8 cellular contexts compared by ENCODE assay signal in genomic region chr19:42246143-42246868, GRCh38. TPM values are rescaled to one million over a fixed set of nuclear protein-coding genes. Genes with fewer than 3 reads are reported as not detected.
DNase-seq lines count a peak whose midpoint lies in the region; ATAC-seq and TF ChIP-seq lines count a peak whose summit lies in the region.

No MANE protein-coding gene starts in this region.

- H3K4me3 ChIP-seq in A673 (ENCODE audit: low read depth, low read length, poor library complexity, severe bottlenecking) = no peak overlapping the region
- no peak overlapping the region for H3K4me3 ChIP-seq in GM23338
- no peak overlapping the region; a peak in 1 of 4 replicates for H3K4me3 ChIP-seq in SK-N-SH (ENCODE audit: low read depth in 2 of 2, low read length in 1 of 2)
- H3K4me3 ChIP-seq in esophagus squamous epithelium = no peak overlapping the region

- ATAC-seq in GM23338 = peak; percentile 0; the same call in 2 of the 3 replicates
- no peak for ATAC-seq in natural killer cell treated with Interleukin-12 subunit alpha and Interleukin-12 subunit beta and Interleukin-15 and Interleukin-18, amount 100 ng/mL, for 72 hours
- no peak for ATAC-seq in GM19463 (IDR thresholded peaks at IDR 0.05; ENCODE audit: unreplicated experiment)
- ATAC-seq in HG03196 (IDR thresholded peaks at IDR 0.05; ENCODE audit: unreplicated experiment) = no peak

- no peak overlapping the region for H2AFZ ChIP-seq in GM23338
- no peak overlapping the region for H2AFZ ChIP-seq in SK-N-SH (ENCODE audit: low read depth)

- no peak for TF ChIP-seq EP300 in SK-N-SH (IDR thresholded peaks at IDR 0.05; ENCODE audit: borderline replicate concordance in 1 of 2, low read depth in 1 of 2, low read length in 1 of 2)

- TF ChIP-seq RAD21 in SK-N-SH (IDR thresholded peaks at IDR 0.05; ENCODE audit: low read length) = peak; percentile 65

- H3K79me2 ChIP-seq in GM23338 (replicated peaks; ENCODE audit: insufficient read depth) (peaks cover 22% of the 10 kb centered on the region), SK-N-SH (ENCODE audit: insufficient read depth) (peaks cover 49% of the 10 kb centered on the region)

- no peaks in the 10 kb centered on the region for H3K9me3 ChIP-seq in A673 (ENCODE audit: low read depth, low read length, poor library complexity, severe bottlenecking)
- H3K9me3 ChIP-seq in SK-N-SH = no peaks in the 10 kb centered on the region
- H3K9me3 ChIP-seq in esophagus squamous epithelium = no peaks in the 10 kb centered on the region

- 39% methylated on average over 9 of the region's 10 CpGs for WGBS in SK-N-SH (ENCODE audit: low lambda C conversion rate)
- 0 to 25% methylated on average over 5 to 9 of the region's 10 CpGs for WGBS in esophagus squamous epithelium, 2 donors

- peak overlapping the region; percentile 38; the same call in 1 of the 2 replicates for H3K4me2 ChIP-seq in GM23338
- peak overlapping the region; percentile 55; the same call in 1 of the 2 replicates for H3K4me2 ChIP-seq in SK-N-SH

- H3K27me3 ChIP-seq in A673 (replicated peaks; ENCODE audit: insufficient read depth, low read depth, low read length, poor library complexity) = no peaks in the 10 kb centered on the region
- H3K27me3 ChIP-seq in GM23338 (ENCODE audit: insufficient read depth) = no peaks in the 10 kb centered on the region
- no peaks in the 10 kb centered on the region for H3K27me3 ChIP-seq in SK-N-SH (ENCODE audit: insufficient read depth)
- no peaks in the 10 kb centered on the region for H3K27me3 ChIP-seq in esophagus squamous epithelium

- peaks cover 52% of the 10 kb centered on the region for H3K4me1 ChIP-seq in A673 (ENCODE audit: insufficient read depth, low read length, poor library complexity, severe bottlenecking)
- H3K4me1 ChIP-seq in GM23338 (ENCODE audit: insufficient read depth) = peaks cover 37% of the 10 kb centered on the region
- H3K4me1 ChIP-seq in SK-N-SH (ENCODE audit: control insufficient read depth in 1 of 2, insufficient read depth in 2 of 2, low read depth in 1 of 2, low read length in 1 of 2) = peaks cover 27 to 31% of the 10 kb centered on the region in 2 experiments
- H3K4me1 ChIP-seq in esophagus squamous epithelium = peaks cover 25 to 87% (median 30%) of the 10 kb centered on the region in 3 donors

- H3K4me1 Mint-ChIP-seq in GM23338 = peaks cover 35% of the 10 kb centered on the region
- H3K4me1 Mint-ChIP-seq in natural killer cell treated with Interleukin-12 subunit alpha and Interleukin-12 subunit beta and Interleukin-15 and Interleukin-18, amount 100 ng/mL, for 72 hours (ENCODE audit: low read depth in 2 of 2) = peaks cover 22 to 34% of the 10 kb centered on the region in 2 donors

- no TSS peak for BruUV-seq in A673 (replicated peaks; lab: Mats Ljungman, UMichigan)

- H3K9me2 ChIP-seq in GM23338 (ENCODE audit: insufficient read depth) (no peaks in the 10 kb centered on the region), SK-N-SH (no peaks in the 10 kb centered on the region)

- peak; percentile 85 for DNase-seq in A673 (ENCODE audit: low spot score)
- DNase-seq in GM23338 (ENCODE audit: low spot score) = peak; percentile 88
- DNase-seq in SK-N-SH = peak; percentile 74
- DNase-seq in esophagus squamous epithelium (lab: John Stamatoyannopoulos, UW) = no peak
- no peak for DNase-seq in natural killer cell treated with Interleukin-12 subunit alpha and Interleukin-12 subunit beta and Interleukin-15 and Interleukin-18, amount 100 ng/mL, for 72 hours (ENCODE audit: low spot score)
- DNase-seq in SIG-M5 (lab: John Stamatoyannopoulos, UW) = no peak

- intact Hi-C loops in A673 (cut with micrococcal nuclease; ENCODE audit: unreplicated experiment) = loop anchor here (1.0 kb wide), 2 partner anchors 33 to 79 kb away; partner anchors contain the start of gene MEGF8
- intact Hi-C loops in esophagus squamous epithelium (cut with DNase I) = loop anchor here (10.0 kb wide), 1 partner anchor 48 kb away; no protein-coding TSS in a partner anchor

- H3K36me3 ChIP-seq in A673 (ENCODE audit: insufficient read depth, low read length, poor library complexity, severe bottlenecking) (peaks cover 23% of the 10 kb centered on the region), GM23338 (ENCODE audit: insufficient read depth) (no peaks in the 10 kb centered on the region), SK-N-SH (replicated peaks in 1 of 2; ENCODE audit: control insufficient read depth in 1 of 2, insufficient read depth in 2 of 2, low read length in 1 of 2) (peaks cover 10 to 23% of the 10 kb centered on the region in 2 experiments), esophagus squamous epithelium (peaks cover 4 to 22% (median 6%) of the 10 kb centered on the region in 3 donors)

- POLR2A ChIA-PET in A673 (lab: Charles Lee; ENCODE audit: low non-redundant PET) (no interaction called here), SK-N-SH (lab: Yijun Ruan, JAX) (interaction anchor here (0.8 to 3.3 kb wide), 4 partner anchors 16 to 41 kb away, joined by 3 to 35 read pairs (median 4); no protein-coding TSS in a partner anchor)

- peaks cover 6% of the 10 kb centered on the region; the same call in 1 of the 3 replicates for H3K36me3 Mint-ChIP-seq in GM23338 (ENCODE audit: low read depth)
- no peaks in the 10 kb centered on the region for H3K36me3 Mint-ChIP-seq in natural killer cell treated with Interleukin-12 subunit alpha and Interleukin-12 subunit beta and Interleukin-15 and Interleukin-18, amount 100 ng/mL, for 72 hours

- peaks cover 5% of the 10 kb centered on the region; the same call in 1 of the 2 replicates for H4K20me1 ChIP-seq in GM23338 (replicated peaks; ENCODE audit: insufficient read depth)
- H4K20me1 ChIP-seq in SK-N-SH (ENCODE audit: insufficient read depth) = peaks cover 50% of the 10 kb centered on the region

- H3K27ac ChIP-seq in A673 (ENCODE audit: low read depth, low read length, poor library complexity, severe bottlenecking) (peak overlapping the region; percentile 82), GM23338 (ENCODE audit: low read depth) (peak overlapping the region; percentile 59; the same call in 1 of the 2 replicates), SK-N-SH (ENCODE audit: low read depth in 2 of 2, low read length in 1 of 2) (peak overlapping the region; percentile 61 to 83), esophagus squamous epithelium (peak overlapping the region in 3 of 4 donors; percentile 46 to 98 (median 62))

- TF ChIP-seq POLR2A in esophagus squamous epithelium (IDR thresholded peaks at IDR 0.05) = no peak

- H3K9ac ChIP-seq in SK-N-SH = 0 out of 2 replicates have a peak overlapping the region, but pooled peaks have one; percentile 17

- CTCF ChIA-PET in A673 (lab: Charles Lee) = interaction anchor here (0.6 to 3.3 kb wide), 5 partner anchors 9 to 47 kb away, joined by 3 to 27 read pairs (median 3); no protein-coding TSS in a partner anchor
- CTCF ChIA-PET in SK-N-SH (lab: Yijun Ruan, JAX) = interaction anchor here (0.6 to 14.8 kb wide), 12 partner anchors 10 to 138 kb away, joined by 3 to 205 read pairs (median 4); partner anchors contain the start of genes DEDD2 and ZNF526

- peak; percentile 73 for TF ChIP-seq CTCF in A673 (conservative IDR thresholded peaks at IDR 0.05; ENCODE audit: low read depth, low read length)
- peak; percentile 60 to 84 for TF ChIP-seq CTCF in GM23338 (conservative IDR thresholded peaks at IDR 0.05; ENCODE audit: low read depth in 2 of 2)
- TF ChIP-seq CTCF in SK-N-SH (IDR thresholded peaks at IDR 0.05) = peak; percentile 73
- TF ChIP-seq CTCF in esophagus squamous epithelium (IDR thresholded peaks at IDR 0.05) = peak; percentile 24 to 67 (median 53)

- no peak overlapping the region for H3K4me3 Mint-ChIP-seq in GM23338
- no peak overlapping the region for H3K4me3 Mint-ChIP-seq in natural killer cell treated with Interleukin-12 subunit alpha and Interleukin-12 subunit beta and Interleukin-15 and Interleukin-18, amount 100 ng/mL, for 72 hours

- H3F3A ChIP-seq in GM23338 (replicated peaks; ENCODE audit: low read depth) (peaks cover 13% of the 10 kb centered on the region), SK-N-SH (replicated peaks; ENCODE audit: insufficient read depth) (peaks cover 52% of the 10 kb centered on the region)

- H3K9me3 Mint-ChIP-seq in GM23338 = no peaks in the 10 kb centered on the region; the same call in 2 of the 3 replicates
- no peaks in the 10 kb centered on the region for H3K9me3 Mint-ChIP-seq in natural killer cell treated with Interleukin-12 subunit alpha and Interleukin-12 subunit beta and Interleukin-15 and Interleukin-18, amount 100 ng/mL, for 72 hours

- H3K27ac Mint-ChIP-seq in GM23338 = no peak overlapping the region
- H3K27ac Mint-ChIP-seq in natural killer cell treated with Interleukin-12 subunit alpha and Interleukin-12 subunit beta and Interleukin-15 and Interleukin-18, amount 100 ng/mL, for 72 hours = peak overlapping the region; percentile 39 to 97

- H3K27me3 Mint-ChIP-seq in GM23338 (ENCODE audit: insufficient read depth, low read depth, poor library complexity) = peaks cover 18% of the 10 kb centered on the region
- H3K27me3 Mint-ChIP-seq in natural killer cell treated with Interleukin-12 subunit alpha and Interleukin-12 subunit beta and Interleukin-15 and Interleukin-18, amount 100 ng/mL, for 72 hours = no peaks in the 10 kb centered on the region

RNA-seq across cellular contexts. Expression of gene GSK3A, which starts 3.9 kb away (rescaled TPM):
- total RNA-seq in A673 (2021) (67.8 and 70.1 TPM in 2 replicates), esophagus squamous epithelium (10 to 100 TPM; 15.9 to 29.6 (median 26.5) TPM)
- 40.7 and 47.0 TPM in 2 replicates for total RNA-seq in GM23338 (2014; rRNA removed; shearing (Covaris generic))
- polyA plus RNA-seq in GM23338 (2016; fragmentation: Nextera tagmentation; extraction: Ambion mirVana) (17.7 and 19.2 TPM in 2 replicates), SK-N-SH (2012; rRNA removed) (42.1 and 47.2 TPM in 2 replicates)
- polyA plus RNA-seq in SK-N-SH (2012; cell fraction: cytosol; rRNA removed) = 26.1 and 35.6 TPM in 2 replicates
- 27.6 and 44.6 TPM in 2 replicates for polyA plus RNA-seq in SK-N-SH (2012; cell fraction: nucleus; rRNA removed)
- 10 to 100 TPM; 51.1 to 52.8 TPM for total RNA-seq in natural killer cell treated with Interleukin-12 subunit alpha and Interleukin-12 subunit beta and Interleukin-15 and Interleukin-18, amount 100 ng/mL, for 72 hours

RNA-seq across cellular contexts. Expression of gene ERF, which starts 8.6 kb away (rescaled TPM):
- 149 and 164 TPM in 2 replicates for total RNA-seq in A673 (2021)
- total RNA-seq in GM23338 (2014; rRNA removed; shearing (Covaris generic)) = 49.0 and 49.4 TPM in 2 replicates
- polyA plus RNA-seq in GM23338 (2016; fragmentation: Nextera tagmentation; extraction: Ambion mirVana) = 29.4 and 30.4 TPM in 2 replicates
- 89.6 and 94.5 TPM in 2 replicates for polyA plus RNA-seq in SK-N-SH (2012; rRNA removed)
- polyA plus RNA-seq in SK-N-SH (2012; cell fraction: cytosol; rRNA removed) = 38.5 and 54.1 TPM in 2 replicates
- polyA plus RNA-seq in SK-N-SH (2012; cell fraction: nucleus; rRNA removed) = 101 and 184 TPM in 2 replicates
- 10 to 100 TPM; 13.3 to 32.5 (median 21.0) TPM for total RNA-seq in esophagus squamous epithelium
- 10 to 100 TPM; 29.5 to 47.8 TPM for total RNA-seq in natural killer cell treated with Interleukin-12 subunit alpha and Interleukin-12 subunit beta and Interleukin-15 and Interleukin-18, amount 100 ng/mL, for 72 hours

RNA-seq across cellular contexts. Expression of gene CIC, which starts 22.7 kb away (rescaled TPM):
- total RNA-seq in A673 (2021) (75.8 and 80.3 TPM in 2 replicates), esophagus squamous epithelium (10 to 100 TPM; 25.1 to 54.9 (median 27.9) TPM)
- 31.8 and 42.0 TPM in 2 replicates for total RNA-seq in GM23338 (2014; rRNA removed; shearing (Covaris generic))
- polyA plus RNA-seq in GM23338 (2016; fragmentation: Nextera tagmentation; extraction: Ambion mirVana) (13.2 and 13.9 TPM in 2 replicates), SK-N-SH (2012; rRNA removed) (8.6 and 16.9 TPM in 2 replicates)
- 7.7 and 12.5 TPM in 2 replicates for polyA plus RNA-seq in SK-N-SH (2012; cell fraction: cytosol; rRNA removed)
- 67.2 and 121 TPM in 2 replicates for polyA plus RNA-seq in SK-N-SH (2012; cell fraction: nucleus; rRNA removed)
- total RNA-seq in natural killer cell treated with Interleukin-12 subunit alpha and Interleukin-12 subunit beta and Interleukin-15 and Interleukin-18, amount 100 ng/mL, for 72 hours = 100 to 1,000 TPM; 110 to 115 TPM

RNA-seq across cellular contexts. Expression of gene ZNF526, which starts 26.2 kb away (rescaled TPM):
- total RNA-seq in A673 (2021) = 17.4 and 21.3 TPM in 2 replicates
- 12.7 and 13.3 TPM in 2 replicates for total RNA-seq in GM23338 (2014; rRNA removed; shearing (Covaris generic))
- polyA plus RNA-seq in GM23338 (2016; fragmentation: Nextera tagmentation; extraction: Ambion mirVana) = 4.7 and 5.8 TPM in 2 replicates
- 3.5 and 4.0 TPM in 2 replicates for polyA plus RNA-seq in SK-N-SH (2012; rRNA removed)
- 1.7 and 2.6 TPM in 2 replicates for polyA plus RNA-seq in SK-N-SH (2012; cell fraction: cytosol; rRNA removed)
- polyA plus RNA-seq in SK-N-SH (2012; cell fraction: nucleus; rRNA removed) = 3.4 and 4.3 TPM in 2 replicates
- 1 to 10 TPM; 3.8 to 6.3 (median 4.0) TPM for total RNA-seq in esophagus squamous epithelium
- total RNA-seq in natural killer cell treated with Interleukin-12 subunit alpha and Interleukin-12 subunit beta and Interleukin-15 and Interleukin-18, amount 100 ng/mL, for 72 hours = 10 to 100 TPM; 18.5 to 23.7 TPM

RNA-seq across cellular contexts. Expression of gene DEDD2, which starts 28.8 kb away (rescaled TPM):
- total RNA-seq in A673 (2021) (32.1 and 35.2 TPM in 2 replicates), esophagus squamous epithelium (10 to 100 TPM; 23.2 to 30.2 (median 27.8) TPM)
- 59.4 and 63.0 TPM in 2 replicates for total RNA-seq in GM23338 (2014; rRNA removed; shearing (Covaris generic))
- polyA plus RNA-seq in GM23338 (2016; fragmentation: Nextera tagmentation; extraction: Ambion mirVana) (23.4 and 25.6 TPM in 2 replicates), SK-N-SH (2012; rRNA removed) (30.2 and 31.1 TPM in 2 replicates)
- 15.7 and 23.9 TPM in 2 replicates for polyA plus RNA-seq in SK-N-SH (2012; cell fraction: cytosol; rRNA removed)
- 29.2 and 30.8 TPM in 2 replicates for polyA plus RNA-seq in SK-N-SH (2012; cell fraction: nucleus; rRNA removed)
- 10 to 100 TPM; 28.5 to 33.2 TPM for total RNA-seq in natural killer cell treated with Interleukin-12 subunit alpha and Interleukin-12 subunit beta and Interleukin-15 and Interleukin-18, amount 100 ng/mL, for 72 hours

Comparison
In these comparisons a context has a peak if more than half of its experiments do, and no peak if none do; other contexts are left out.
1. DNase-seq: peak in A673 (single experiment), GM23338 (single experiment) and SK-N-SH (single experiment); none in esophagus squamous epithelium (single experiment), natural killer cell treated with Interleukin-12 subunit alpha and Interleukin-12 subunit beta and Interleukin-15 and Interleukin-18, amount 100 ng/mL, for 72 hours (single experiment) and SIG-M5 (single experiment).
2. Peak in every context shown above with its lines, with median percentiles within 50 percentile points of each other: H3K27ac ChIP-seq and CTCF ChIP-seq.